ENCODE assay signal across 32 cellular contexts in genomic region chr3:186469525-186469924, GRCh38.
"Had no signal": no experiment of that assay in that cellular context is flagged by ENCODE, and none has a peak within 500 bp of the region (broad histone marks: within the 10 kb centered on the region; RNA-seq: fewer than 3 reads in every experiment).

No MANE protein-coding gene starts in this region.

- H3K27me3 Mint-ChIP-seq: activated CD4-positive, alpha-beta memory T cell treated with anti-CD3 and anti-CD28 coated beads, Interleukin-2, amount 10 ng/mL, durations not matched to agents 7 days and 5 days; activated CD4-positive, alpha-beta T cell treated with anti-CD3 and anti-CD28 coated beads for 36 hours; activated naive CD4-positive, alpha-beta T cell treated with anti-CD3 and anti-CD28 coated beads, Interleukin-2, amount 50 U/mL, for 24 hours had no signal

- H3K4me1 Mint-ChIP-seq: activated CD4-positive, alpha-beta memory T cell treated with anti-CD3 and anti-CD28 coated beads, Interleukin-2, amount 10 ng/mL, durations not matched to agents 7 days and 5 days; activated CD4-positive, alpha-beta T cell treated with anti-CD3 and anti-CD28 coated beads for 36 hours; activated CD8-positive, alpha-beta memory T cell treated with anti-CD3 and anti-CD28 coated beads, Interleukin-2, amount 10 ng/mL, durations not matched to agents 7 days and 5 days; activated naive CD4-positive, alpha-beta T cell treated with anti-CD3 and anti-CD28 coated beads, Interleukin-2, amount 50 U/mL, for 24 hours; activated naive CD8-positive, alpha-beta T cell treated with anti-CD3 and anti-CD28 coated beads, Interleukin-2, amount 10 ng/mL, durations not matched to agents 7 days and 5 days; WTC11 had no signal

- ATAC-seq: activated CD4-positive, alpha-beta T cell treated with anti-CD3 and anti-CD28 coated beads for 36 hours; activated CD4-positive, CD25-positive, alpha-beta regulatory T cell treated with anti-CD3 and anti-CD28 coated beads, Interleukin-2, amount 50 U/mL, for 24 hours; activated CD8-positive, alpha-beta memory T cell treated with anti-CD3 and anti-CD28 coated beads, Interleukin-2, amount 10 ng/mL, durations not matched to agents 7 days and 5 days; activated T-cell treated with anti-CD3 and anti-CD28 coated beads, Interleukin-2, amount 50 U/mL, for 72 hours; Panc1; WTC11 had no signal

- H3K9me3 ChIP-seq: ascending aorta, SJSA1, SK-N-SH had no signal

- H3K27me3 ChIP-seq: ascending aorta, SJSA1 had no signal

- H3K36me3 Mint-ChIP-seq: activated CD8-positive, alpha-beta memory T cell treated with anti-CD3 and anti-CD28 coated beads, Interleukin-2, amount 10 ng/mL, durations not matched to agents 7 days and 5 days; activated naive CD4-positive, alpha-beta T cell treated with anti-CD3 and anti-CD28 coated beads, Interleukin-2, amount 50 U/mL, for 24 hours; activated naive CD8-positive, alpha-beta T cell treated with anti-CD3 and anti-CD28 coated beads, Interleukin-2, amount 10 ng/mL, durations not matched to agents 7 days and 5 days; WTC11 had no signal

- H3K4me3 ChIP-seq: ascending aorta, SJSA1 had no signal

- H3K36me3 ChIP-seq: ascending aorta, SJSA1 had no signal

- H3K9me3 Mint-ChIP-seq: activated CD4-positive, alpha-beta memory T cell treated with anti-CD3 and anti-CD28 coated beads, Interleukin-2, amount 10 ng/mL, durations not matched to agents 7 days and 5 days; activated naive CD4-positive, alpha-beta T cell treated with anti-CD3 and anti-CD28 coated beads, Interleukin-2, amount 50 U/mL, for 24 hours; activated naive CD8-positive, alpha-beta T cell treated with anti-CD3 and anti-CD28 coated beads, Interleukin-2, amount 10 ng/mL, durations not matched to agents 7 days and 5 days; activated T-cell treated with anti-CD3 and anti-CD28 coated beads, Interleukin-2, amount 50 U/mL, for 72 hours; activated T-helper 2 cell treated with anti-CD3 and anti-CD28 coated beads, Interferon-gamma antibody, Interleukin-2, Interleukin-4, amounts not matched to agents 10 μg/mL and 5 μg/mL and 100 μg/mL, durations not matched to agents 14 hours and 24 hours and 36 hours; T-helper 1 cell treated with Interleukin-12 subunit alpha and Interleukin-12 subunit beta and Interleukin-4 antibody, amounts not matched to agents 30 μg/mL and 1 μg/mL, for 36 hours; T-helper 2 cell treated with Interferon-gamma antibody and Interleukin-4, amounts not matched to agents 5 μg/mL and 100 μg/mL, for 36 hours; WTC11 had no signal

- H3K27ac ChIP-seq: ascending aorta, SJSA1 had no signal

- H3K4me1 ChIP-seq: ascending aorta, SJSA1 had no signal

- DNase-seq: activated CD4-positive, alpha-beta memory T cell treated with anti-CD3 and anti-CD28 coated beads, Interleukin-2, amount 10 ng/mL, durations not matched to agents 7 days and 5 days; activated CD4-positive, alpha-beta T cell treated with anti-CD3 and anti-CD28 coated beads for 36 hours; activated CD4-positive, alpha-beta T cell treated with anti-CD3 and anti-CD28 coated beads, Interleukin-2, amount 50 U/mL, for 1 hour; activated CD8-positive, alpha-beta memory T cell treated with anti-CD3 and anti-CD28 coated beads for 24 hours; activated CD8-positive, alpha-beta memory T cell treated with anti-CD3 and anti-CD28 coated beads, Interleukin-2, amount 10 ng/mL, durations not matched to agents 7 days and 5 days; activated gamma-delta T cell; activated naive CD4-positive, alpha-beta T cell treated with Interleukin-2 at 50 U/mL for 16 hours; activated naive CD8-positive, alpha-beta T cell treated with anti-CD3 and anti-CD28 coated beads, Interleukin-2, amount 10 ng/mL, durations not matched to agents 7 days and 5 days; activated T-cell treated with anti-CD3 and anti-CD28 coated beads, Interleukin-2, amount 50 U/mL, for 1 hour; activated T-cell treated with anti-CD3 and anti-CD28 coated beads, Interleukin-2, amount 50 U/mL, for 72 hours; amygdala; Karpas-422; KBM-7; MV-4-11; NCI-H1092; NCI-H1436 treated with DMSO at 0.1 percent for 48 hours; NCI-H1694 treated with DMSO at 0.1 percent for 48 hours; NCI-H2029; NCI-H345; NCI-H524 treated with DMSO at 0.1 percent for 48 hours; RPMI8226; SHP77 treated with DMSO at 0.1 percent for 48 hours; SK-N-SH had no signal

- H3K27ac Mint-ChIP-seq: activated CD4-positive, alpha-beta memory T cell treated with anti-CD3 and anti-CD28 coated beads, Interleukin-2, amount 10 ng/mL, durations not matched to agents 7 days and 5 days; activated CD4-positive, alpha-beta T cell treated with anti-CD3 and anti-CD28 coated beads for 36 hours; activated CD8-positive, alpha-beta memory T cell treated with anti-CD3 and anti-CD28 coated beads, Interleukin-2, amount 10 ng/mL, durations not matched to agents 7 days and 5 days; activated naive CD4-positive, alpha-beta T cell treated with anti-CD3 and anti-CD28 coated beads, Interleukin-2, amount 50 U/mL, for 24 hours; activated naive CD8-positive, alpha-beta T cell treated with anti-CD3 and anti-CD28 coated beads, Interleukin-2, amount 10 ng/mL, durations not matched to agents 7 days and 5 days; activated T-cell treated with anti-CD3 and anti-CD28 coated beads, Interleukin-2, amount 50 U/mL, for 72 hours; activated T-helper 2 cell treated with anti-CD3 and anti-CD28 coated beads, Interferon-gamma antibody, Interleukin-2, Interleukin-4, amounts not matched to agents 10 μg/mL and 5 μg/mL and 100 μg/mL, durations not matched to agents 14 hours and 24 hours and 36 hours; T-helper 1 cell treated with Interleukin-12 subunit alpha and Interleukin-12 subunit beta and Interleukin-4 antibody, amounts not matched to agents 30 μg/mL and 1 μg/mL, for 36 hours; T-helper 2 cell treated with Interferon-gamma antibody and Interleukin-4, amounts not matched to agents 5 μg/mL and 100 μg/mL, for 36 hours; WTC11 had no signal

- H3K4me3 Mint-ChIP-seq: activated CD4-positive, alpha-beta memory T cell treated with anti-CD3 and anti-CD28 coated beads, Interleukin-2, amount 10 ng/mL, durations not matched to agents 7 days and 5 days; activated CD4-positive, alpha-beta T cell treated with anti-CD3 and anti-CD28 coated beads for 36 hours; activated CD8-positive, alpha-beta memory T cell treated with anti-CD3 and anti-CD28 coated beads, Interleukin-2, amount 10 ng/mL, durations not matched to agents 7 days and 5 days; activated naive CD4-positive, alpha-beta T cell treated with anti-CD3 and anti-CD28 coated beads, Interleukin-2, amount 50 U/mL, for 24 hours; activated naive CD8-positive, alpha-beta T cell treated with anti-CD3 and anti-CD28 coated beads, Interleukin-2, amount 10 ng/mL, durations not matched to agents 7 days and 5 days; activated T-cell treated with anti-CD3 and anti-CD28 coated beads, Interleukin-2, amount 50 U/mL, for 72 hours; T-helper 1 cell treated with Interleukin-12 subunit alpha and Interleukin-12 subunit beta and Interleukin-4 antibody, amounts not matched to agents 30 μg/mL and 1 μg/mL, for 36 hours; T-helper 2 cell treated with Interferon-gamma antibody and Interleukin-4, amounts not matched to agents 5 μg/mL and 100 μg/mL, for 36 hours; WTC11 had no signal

- H3K9ac ChIP-seq: SK-N-SH had no signal

- H3K4me2 ChIP-seq: SK-N-SH had no signal
